ENCODE assay signal across 25 cellular contexts in genomic region chr12:4012977-4013968, GRCh38.
DNase-seq lines count a peak whose midpoint lies in the region; ATAC-seq, FAIRE-seq and TF ChIP-seq lines count a peak whose summit lies in the region.
"Had no signal": no experiment of that assay in that cellular context is flagged by ENCODE, and none has a peak within 500 bp of the region (broad histone marks: within the 10 kb centered on the region; RNA-seq: fewer than 3 reads in every experiment).

No MANE protein-coding gene starts in this region.

- ATAC-seq in body of pancreas: peak; percentile 15
- peak; percentile 51 for ATAC-seq in left colon
- ATAC-seq in pancreas: peak in 2 of 4 donors; percentile 7 to 22
- ATAC-seq in GM23338: no peak
- no peak for ATAC-seq in CD8-positive, alpha-beta T cell
- ATAC-seq: heart right ventricle, lower lobe of right lung, right cardiac atrium had no signal

- CTCF ChIA-PET in CD8-positive, alpha-beta T cell (lab: Charles Lee): interaction anchor here (1.1 kb wide), 1 partner anchor 23 kb away, joined by 3 read pairs; no protein-coding TSS in a partner anchor

- H3K27me3 ChIP-seq in body of pancreas: no peaks in the 10 kb centered on the region
- no peaks in the 10 kb centered on the region for H3K27me3 ChIP-seq in pancreas
- H3K27me3 ChIP-seq in GM23338 (ENCODE audit: insufficient read depth): no peaks in the 10 kb centered on the region
- no peaks in the 10 kb centered on the region for H3K27me3 ChIP-seq in CD8-positive, alpha-beta T cell (ENCODE audit: insufficient read depth, low read length)
- H3K27me3 ChIP-seq in vagina: no peaks in the 10 kb centered on the region
- H3K27me3 ChIP-seq: breast epithelium, heart right ventricle had no signal

- peaks cover 3% of the 10 kb centered on the region; the same call in 2 of the 3 replicates for H3K9me3 Mint-ChIP-seq in GM23338
- no peaks in the 10 kb centered on the region for H3K9me3 Mint-ChIP-seq in CD8-positive, alpha-beta T cell

- H3K36me3 ChIP-seq in body of pancreas (replicated peaks in 1 of 2; ENCODE audit: insufficient read depth in 1 of 2, low read depth in 2 of 2) (no peaks in the 10 kb centered on the region), pancreas (no peaks in the 10 kb centered on the region), GM23338 (ENCODE audit: insufficient read depth) (no peaks in the 10 kb centered on the region), vagina (no peaks in the 10 kb centered on the region)
- H3K36me3 ChIP-seq in CD8-positive, alpha-beta T cell (ENCODE audit: insufficient read depth, low read length): no peaks in the 10 kb centered on the region
- H3K36me3 ChIP-seq: breast epithelium, heart right ventricle, lower lobe of right lung had no signal

- 17 to 18% methylated on average over 5 of the region's 5 CpGs for WGBS in body of pancreas, 2 donors
- 18 to 31% methylated on average over 5 of the region's 5 CpGs for WGBS in pancreas, 2 donors

- POLR2A ChIA-PET in CD8-positive, alpha-beta T cell (lab: Charles Lee): no interaction called here

- no peaks in the 10 kb centered on the region for H3K9me3 ChIP-seq in body of pancreas
- no peaks in the 10 kb centered on the region for H3K9me3 ChIP-seq in pancreas
- H3K9me3 ChIP-seq in CD8-positive, alpha-beta T cell (ENCODE audit: low read length): no peaks in the 10 kb centered on the region
- H3K9me3 ChIP-seq in vagina: no peaks in the 10 kb centered on the region
- H3K9me3 ChIP-seq: breast epithelium, heart right ventricle, lower lobe of right lung had no signal

- H3K4me2 ChIP-seq in GM23338: no peak overlapping the region

- H3K27ac ChIP-seq in body of pancreas: peak overlapping the region; percentile 82 to 86 (median 84)
- peak overlapping the region; percentile 46 to 67 (median 61) for H3K27ac ChIP-seq in pancreas
- H3K27ac ChIP-seq in GM23338 (ENCODE audit: low read depth): no peak overlapping the region
- H3K27ac ChIP-seq in CD8-positive, alpha-beta T cell (ENCODE audit: low read depth, low read length): no peak overlapping the region
- H3K27ac ChIP-seq in vagina: no peak overlapping the region
- H3K27ac ChIP-seq: breast epithelium, C4-2B, heart right ventricle had no signal

- H3K4me1 Mint-ChIP-seq in GM23338: no peaks in the 10 kb centered on the region; the same call in 2 of the 3 replicates
- H3K4me1 Mint-ChIP-seq in CD8-positive, alpha-beta T cell (ENCODE audit: low read depth): no peaks in the 10 kb centered on the region

- intact Hi-C loops in body of pancreas (cut with DNase I) (no loop called here), left colon (cut with DNase I, micrococcal nuclease) (no loop called here), pancreas (cut with DNase I) (no loop called here), vagina (cut with DNase I) (no loop called here)
- intact Hi-C loops in CD8-positive, alpha-beta T cell (cut with DNase I, micrococcal nuclease): no loop called here

- no peak overlapping the region for H3K4me3 ChIP-seq in body of pancreas
- H3K4me3 ChIP-seq in pancreas: peak overlapping the region in 2 of 4 donors; percentile 12 to 25
- no peak overlapping the region for H3K4me3 ChIP-seq in GM23338
- no peak overlapping the region for H3K4me3 ChIP-seq in CD8-positive, alpha-beta T cell (ENCODE audit: low read depth, low read length)
- no peak overlapping the region for H3K4me3 ChIP-seq in vagina
- H3K4me3 ChIP-seq: breast epithelium, heart right ventricle, lower lobe of right lung had no signal

- H3K27ac Mint-ChIP-seq in GM23338: no peak overlapping the region
- no peak overlapping the region for H3K27ac Mint-ChIP-seq in CD8-positive, alpha-beta T cell
- H3K27ac Mint-ChIP-seq: H9 had no signal

- TF ChIP-seq CTCF in body of pancreas (IDR thresholded peaks at IDR 0.05) (no peak), pancreas (IDR thresholded peaks at IDR 0.05) (no peak), GM23338 (conservative IDR thresholded peaks at IDR 0.05; ENCODE audit: low read depth in 2 of 2) (no peak), vagina (IDR thresholded peaks at IDR 0.05) (no peak)
- TF ChIP-seq CTCF in CD8-positive, alpha-beta T cell (IDR thresholded peaks at IDR 0.05): no peak

- H3F3A ChIP-seq in GM23338 (replicated peaks; ENCODE audit: low read depth): no peaks in the 10 kb centered on the region

- no peak for FAIRE-seq in pancreas (lab: Jason Lieb, UNC)

- H2AFZ ChIP-seq in GM23338: no peak overlapping the region

- H3K4me1 ChIP-seq in body of pancreas (peaks cover 98% of the 10 kb centered on the region), pancreas (peaks cover 35 to 74% (median 64%) of the 10 kb centered on the region in 3 donors), GM23338 (ENCODE audit: insufficient read depth) (no peaks in the 10 kb centered on the region), vagina (no peaks in the 10 kb centered on the region)
- no peaks in the 10 kb centered on the region for H3K4me1 ChIP-seq in CD8-positive, alpha-beta T cell (ENCODE audit: insufficient read depth, low read length)
- H3K4me1 ChIP-seq: breast epithelium, heart right ventricle, lower lobe of right lung had no signal

- TF ChIP-seq POLR2A in body of pancreas (IDR thresholded peaks at IDR 0.05): peak in 2 of 3 donors; percentile 20 to 54
- TF ChIP-seq POLR2A in vagina (IDR thresholded peaks at IDR 0.05): no peak

- H3K4me3 Mint-ChIP-seq in GM23338: no peak overlapping the region
- H3K4me3 Mint-ChIP-seq in CD8-positive, alpha-beta T cell: no peak overlapping the region
- H3K4me3 Mint-ChIP-seq: H9 had no signal

- DNase-seq in Daoy (ENCODE audit: low read depth): peak; percentile 35
- peak; percentile 38 to 69 (median 59) for DNase-seq in body of pancreas
- no peak for DNase-seq in left colon
- DNase-seq in pancreas: peak in 2 of 6 donors; percentile 39 to 42
- no peak for DNase-seq in GM23338 (ENCODE audit: low spot score)
- no peak for DNase-seq in CD8-positive, alpha-beta T cell
- DNase-seq in NCI-H748 (lab: John Stamatoyannopoulos, UW; ENCODE audit: unreplicated experiment): no peak
- DNase-seq in vagina (ENCODE audit: extremely low spot score in 2 of 2): no peak
- DNase-seq: activated CD4-positive, CD25-positive, alpha-beta regulatory T cell treated with anti-CD3 and anti-CD28 coated beads, Interleukin-2, amount 50 U/mL, for 72 hours; activated gamma-delta T cell treated with Interleukin-2 at 50 U/mL for 16 hours; activated T-cell treated with anti-CD3 and anti-CD28 coated beads, Interleukin-2, amount 50 U/mL, for 1 hour; cortex of kidney; H9; heart right ventricle; KBM-7; lower lobe of right lung; MV-4-11; NCI-H748 treated with DMSO at 0.1 percent for 48 hours; occipital lobe; OCI-M1; right cardiac atrium; SHP77 treated with DMSO at 0.1 percent for 48 hours; SW 1271 had no signal

- H4K20me1 ChIP-seq in GM23338 (replicated peaks; ENCODE audit: insufficient read depth): no peaks in the 10 kb centered on the region

- no peaks in the 10 kb centered on the region; the same call in 2 of the 3 replicates for H3K36me3 Mint-ChIP-seq in GM23338 (ENCODE audit: low read depth)
- no peaks in the 10 kb centered on the region for H3K36me3 Mint-ChIP-seq in CD8-positive, alpha-beta T cell

- no peaks in the 10 kb centered on the region for H3K79me2 ChIP-seq in GM23338 (replicated peaks; ENCODE audit: insufficient read depth)

- H3K27me3 Mint-ChIP-seq in GM23338 (ENCODE audit: insufficient read depth, low read depth, poor library complexity): peaks cover 15% of the 10 kb centered on the region
- no peaks in the 10 kb centered on the region for H3K27me3 Mint-ChIP-seq in CD8-positive, alpha-beta T cell (ENCODE audit: low read depth)

- H3K9me2 ChIP-seq in GM23338 (ENCODE audit: insufficient read depth): peaks cover 20% of the 10 kb centered on the region; the same call in 1 of the 2 replicates

TF ChIP-seq in GM23338, 12 proteins besides CTCF, POLR2A, EP300 and RAD21:
- TF ChIP-seq JUNB (IDR thresholded peaks at IDR 0.05; ENCODE audit: unreplicated experiment) (no peak), ZNF331 (CRISPR knock-in tag; IDR thresholded peaks at IDR 0.05; ENCODE audit: low read depth) (no peak), EZH2phosphoT487 (IDR thresholded peaks at IDR 0.05; ENCODE audit: unreplicated experiment) (no peak), STAT1 (IDR thresholded peaks at IDR 0.05; ENCODE audit: unreplicated experiment) (no peak), ZNF114 (CRISPR knock-in tag; IDR thresholded peaks at IDR 0.05) (no peak), ETS1 (IDR thresholded peaks at IDR 0.05) (no peak)
TF ChIP-seq in GM23338: peak in this region for 0.

Comparison
In these comparisons a context has a peak if more than half of its experiments do, and no peak if none do; other contexts are left out.
1. DNase-seq: peak in Daoy (single experiment) and body of pancreas (4 of 4); none in left colon (0 of 2), GM23338 (single experiment), CD8-positive, alpha-beta T cell (0 of 7), NCI-H748 (single experiment) and vagina (0 of 2).
2. ATAC-seq: peak in body of pancreas (single experiment) and left colon (single experiment); none in GM23338 (single experiment) and CD8-positive, alpha-beta T cell (single experiment).
3. H3K27ac ChIP-seq: peak in body of pancreas (4 of 4) and pancreas (4 of 4); none in GM23338 (single experiment), CD8-positive, alpha-beta T cell (single experiment) and vagina (single experiment).
4. POLR2A ChIP-seq: peak in body of pancreas (2 of 3); none in vagina (0 of 2).